27 cellular contexts compared by ENCODE assay signal in the genomic region with DNA sequence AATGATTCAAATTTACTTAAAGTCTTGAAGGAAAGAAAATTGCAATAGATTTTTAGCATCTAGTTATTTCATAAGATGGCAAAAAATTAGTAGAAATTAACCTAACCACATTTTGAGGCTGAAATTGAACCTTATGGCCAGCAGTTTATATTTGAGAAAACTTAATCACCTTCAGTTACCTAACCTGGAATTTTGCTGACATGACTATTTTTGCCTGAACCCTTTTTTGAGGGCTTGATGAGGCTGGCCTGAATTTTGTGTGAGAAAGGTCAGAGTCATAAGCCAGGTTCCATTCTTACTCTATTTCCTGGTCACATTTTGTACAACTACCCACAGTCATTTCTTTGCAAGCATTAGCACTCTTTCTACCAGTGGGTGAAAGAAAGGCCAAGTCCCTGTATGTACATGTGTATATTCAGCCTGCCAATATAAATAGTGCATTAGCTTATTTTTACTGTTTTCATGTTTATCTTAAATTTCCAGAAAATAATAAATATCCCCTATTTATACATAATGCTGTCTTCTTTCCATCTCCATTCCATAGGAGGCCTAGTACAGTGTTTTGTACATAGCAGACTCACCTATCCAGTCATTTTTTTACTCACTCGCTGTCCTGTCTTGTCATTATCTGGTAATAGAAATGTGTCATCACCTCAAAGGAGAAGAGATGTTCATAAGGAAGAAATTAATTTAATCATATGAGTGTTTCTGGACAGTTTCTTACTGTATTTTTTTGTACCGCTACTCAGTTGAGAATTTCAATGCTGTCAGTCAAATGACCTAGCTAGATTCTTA.
"Had no signal": no experiment of that assay in that cellular context is flagged by ENCODE, and none has a peak within 500 bp of the region (broad histone marks: within the 10 kb centered on the region; RNA-seq: fewer than 3 reads in every experiment).

No MANE protein-coding gene starts in this region.

- DNase-seq: dermis blood vessel endothelial cell; effector memory CD4-positive, alpha-beta T cell; foreskin keratinocyte; glutamatergic neuron; heart right ventricle; hippocampal formation; immature natural killer cell; mammary epithelial cell; naive thymus-derived CD8-positive, alpha-beta T cell; nephron progenitor cell; nucleus accumbens; right cardiac atrium; stimulated activated CD4-positive, alpha-beta T cell treated with anti-CD3 and anti-CD28 coated beads, Interleukin-12 subunit alpha, Interleukin-12 subunit beta, amount 100 ng/mL, for 4 hours; stimulated activated CD4-positive, alpha-beta T cell treated with anti-CD3 and anti-CD28 coated beads, Interleukin-1b, Interleukin-23, amount 100 ng/mL, for 48 hours; stimulated activated CD4-positive, alpha-beta T cell treated with anti-CD3 and anti-CD28 coated beads, Interleukin-4, amount 100 ng/mL, for 24 hours; stimulated activated naive CD8-positive, alpha-beta T cell treated with anti-CD3 and anti-CD28 coated beads, Interleukin-15, Interleukin-2, amounts not matched to agents 100 U/mL and 50 U/mL, for 24 hours; substantia nigra; testis; tibial artery had no signal

- H3K9me3 ChIP-seq: prostate gland, testis, tibial artery had no signal

- H3K4me1 ChIP-seq: esophagus muscularis mucosa, foreskin keratinocyte, prostate gland, testis, tibial artery had no signal

- FAIRE-seq: endothelial cell of umbilical vein, keratinocyte had no signal

- ATAC-seq: foreskin keratinocyte; left lobe of liver; naive thymus-derived CD8-positive, alpha-beta T cell; stimulated activated memory B cell treated with anti-CD40 and anti-IgM and Interleukin-4, amounts not matched to agents 10 μg/mL and 1 μg/mL and 100 μg/mL, for 72 hours; stimulated activated naive CD8-positive, alpha-beta T cell treated with anti-CD3 and anti-CD28 coated beads, Interleukin-15, Interleukin-2, amounts not matched to agents 100 U/mL and 50 U/mL, for 24 hours had no signal

- H3K36me3 ChIP-seq: esophagus muscularis mucosa, heart right ventricle, prostate gland, tibial artery had no signal

- H3K27me3 ChIP-seq: esophagus muscularis mucosa, foreskin keratinocyte, heart right ventricle, testis, tibial artery had no signal

- H3K4me3 ChIP-seq: coronary artery, esophagus muscularis mucosa, heart right ventricle, prostate gland, smooth muscle cell, testis, tibial artery had no signal

- H3K4me2 ChIP-seq: smooth muscle cell had no signal

- H3K27ac ChIP-seq: coronary artery, esophagus muscularis mucosa, foreskin keratinocyte, heart right ventricle, prostate gland, testis, tibial artery had no signal
